In the genomic region with DNA sequence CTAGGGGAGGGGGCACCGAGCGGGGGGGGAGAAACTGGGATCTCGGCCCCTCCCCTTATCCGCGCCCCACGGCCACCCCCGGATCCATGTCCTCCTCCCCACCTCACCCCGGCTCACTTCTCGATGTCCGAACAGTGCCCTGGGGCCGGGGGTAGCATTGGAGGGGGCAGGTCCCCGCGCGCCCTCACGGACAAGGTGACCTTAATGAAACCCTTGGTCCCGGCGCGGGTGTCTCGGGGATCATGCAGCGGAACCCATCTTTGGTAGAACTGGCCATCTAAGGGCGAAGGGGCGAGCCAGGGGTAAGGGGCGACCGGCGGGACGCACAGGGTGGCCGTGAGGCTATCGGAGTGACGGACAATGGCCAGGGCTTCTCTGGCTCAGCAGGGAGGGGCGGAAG, we compare ENCODE assay signal across 8 cellular contexts. TPM values are rescaled to one million over a fixed set of nuclear protein-coding genes. Genes with fewer than 3 reads are reported as not detected.
A peak's percentile ranks its signal among the peaks of the same experiment; 100 is the strongest.
DNase-seq lines count a peak whose midpoint lies in the region; ATAC-seq and TF ChIP-seq lines count a peak whose summit lies in the region.

No MANE protein-coding gene starts in this region.

- H3K36me3 ChIP-seq in colonic mucosa (no peaks in the 10 kb centered on the region), mesenchymal stem cell (ENCODE audit: control insufficient read depth in 1 of 2, insufficient read depth in 2 of 2, low read depth in 1 of 2, low read length in 2 of 2) (no peaks in the 10 kb centered on the region), transverse colon (no peaks in the 10 kb centered on the region)

- H3K9ac ChIP-seq in colonic mucosa (ENCODE audit: low read depth in 2 of 2, low read length in 2 of 2) (peak overlapping the region; percentile 55 to 72), mesenchymal stem cell (ENCODE audit: low read length) (no peak overlapping the region)

- no peak overlapping the region for H2BK12ac ChIP-seq in mesenchymal stem cell (ENCODE audit: low read length in 2 of 2)

- H2AFZ ChIP-seq in mesenchymal stem cell (ENCODE audit: low read depth, low read length), result no peak overlapping the region

- H3K4ac ChIP-seq in mesenchymal stem cell (ENCODE audit: low read depth in 1 of 2, low read length in 2 of 2), result no peak overlapping the region

- no peak for TF ChIP-seq CTCF in colonic mucosa (IDR thresholded peaks at IDR 0.05)
- no peak for TF ChIP-seq CTCF in transverse colon (IDR thresholded peaks at IDR 0.05)

- H3K27me3 Mint-ChIP-seq in activated naive CD8-positive, alpha-beta T cell, result peaks cover 5% of the 10 kb centered on the region
- H3K27me3 Mint-ChIP-seq in activated naive CD8-positive, alpha-beta T cell treated with anti-CD3 and anti-CD28 coated beads for 36 hours, result peaks cover 26% of the 10 kb centered on the region

- H3K18ac ChIP-seq in mesenchymal stem cell (ENCODE audit: low read depth in 1 of 2, low read length in 2 of 2), result peak overlapping the region in 1 of 2 experiments; percentile 61

- H3K36me3 Mint-ChIP-seq in activated naive CD8-positive, alpha-beta T cell, result no peaks in the 10 kb centered on the region
- no peaks in the 10 kb centered on the region for H3K36me3 Mint-ChIP-seq in activated naive CD8-positive, alpha-beta T cell treated with anti-CD3 and anti-CD28 coated beads for 36 hours

- no peak overlapping the region for H2BK120ac ChIP-seq in mesenchymal stem cell (ENCODE audit: low read depth, low read length)

- H2BK5ac ChIP-seq in mesenchymal stem cell (ENCODE audit: low read depth, low read length, poor library complexity, severe bottlenecking), result no peak overlapping the region

- H3K4me1 ChIP-seq in colonic mucosa (no peaks in the 10 kb centered on the region), mesenchymal stem cell (ENCODE audit: control insufficient read depth, insufficient read depth, low read depth, low read length) (peaks cover 25% of the 10 kb centered on the region), transverse colon (peaks cover 7 to 18% (median 15%) of the 10 kb centered on the region in 4 donors)

- no peak overlapping the region for H4K91ac ChIP-seq in mesenchymal stem cell (ENCODE audit: low read length)

- peak overlapping the region; percentile 95 for H3K4me2 ChIP-seq in mesenchymal stem cell (ENCODE audit: low read length, poor library complexity, severe bottlenecking)

- H3K79me1 ChIP-seq in mesenchymal stem cell (replicated peaks; ENCODE audit: low read length, poor library complexity, severe bottlenecking), result no peaks in the 10 kb centered on the region

- peak overlapping the region; percentile 29 for H3K4me3 ChIP-seq in colonic mucosa
- H3K4me3 ChIP-seq in mesenchymal stem cell (ENCODE audit: insufficient read depth in 1 of 2, low read depth in 1 of 2, low read length in 2 of 2), result peak overlapping the region; percentile 49 to 66
- peak overlapping the region; percentile 11 to 55 (median 32) for H3K4me3 ChIP-seq in transverse colon

- H3K27ac Mint-ChIP-seq in activated naive CD8-positive, alpha-beta T cell, result no peak overlapping the region
- H3K27ac Mint-ChIP-seq in activated naive CD8-positive, alpha-beta T cell treated with anti-CD3 and anti-CD28 coated beads for 36 hours, result no peak overlapping the region

- H3K9me3 Mint-ChIP-seq in activated naive CD8-positive, alpha-beta T cell (ENCODE audit: low read depth), result no peaks in the 10 kb centered on the region
- no peaks in the 10 kb centered on the region for H3K9me3 Mint-ChIP-seq in activated naive CD8-positive, alpha-beta T cell treated with anti-CD3 and anti-CD28 coated beads for 36 hours

- 61% methylated on average over 30 of the region's 30 CpGs for WGBS in mesenchymal stem cell
- WGBS in transverse colon (ENCODE audit: low coverage in 1 of 2), 2 donors, result 55% methylated on average over 30 of the region's 30 CpGs; no CpG with 5 or more reads in 1 of the 2 donors

- H3K23ac ChIP-seq in mesenchymal stem cell (ENCODE audit: low read length in 2 of 2), result peak overlapping the region in 1 of 2 experiments; percentile 52

- ATAC-seq in HG03135 (IDR thresholded peaks at IDR 0.05; ENCODE audit: unreplicated experiment) (no peak), GM21723 (IDR thresholded peaks at IDR 0.05; ENCODE audit: unreplicated experiment) (no peak), left lobe of liver (no peak)

- H3K9me3 ChIP-seq in colonic mucosa, result no peaks in the 10 kb centered on the region
- no peaks in the 10 kb centered on the region for H3K9me3 ChIP-seq in mesenchymal stem cell (ENCODE audit: control insufficient read depth, low read length)
- H3K9me3 ChIP-seq in transverse colon, result no peaks in the 10 kb centered on the region

- H3K27me3 ChIP-seq in colonic mucosa (no peaks in the 10 kb centered on the region), mesenchymal stem cell (ENCODE audit: control insufficient read depth in 1 of 2, insufficient read depth in 1 of 2, low read length in 2 of 2) (peaks cover 49 to 53% of the 10 kb centered on the region in 2 experiments), transverse colon (peaks cover 19% of the 10 kb centered on the region)

- H3K14ac ChIP-seq in mesenchymal stem cell (ENCODE audit: low read length in 2 of 2), result peak overlapping the region in 1 of 2 experiments; percentile 42

- TF ChIP-seq POLR2A in transverse colon (IDR thresholded peaks at IDR 0.05), result no peak

- H4K8ac ChIP-seq in mesenchymal stem cell (ENCODE audit: low read length), result no peak overlapping the region

- peaks cover 2% of the 10 kb centered on the region for H3K4me1 Mint-ChIP-seq in activated naive CD8-positive, alpha-beta T cell (ENCODE audit: low read depth)
- H3K4me1 Mint-ChIP-seq in activated naive CD8-positive, alpha-beta T cell treated with anti-CD3 and anti-CD28 coated beads for 36 hours, result peaks cover 6% of the 10 kb centered on the region

- in situ Hi-C loops in transverse colon (cut with MboI; ENCODE audit: low pct_ligation_motif_present in 1 of 4, low pct_unique_long_range_greater_than_20kb in 1 of 4, low sequenced_read_pairs in 3 of 4), result no loop called here

- H3K27ac ChIP-seq in colonic mucosa, result no peak overlapping the region
- H3K27ac ChIP-seq in mesenchymal stem cell (ENCODE audit: low read length, poor library complexity, severe bottlenecking), result no peak overlapping the region
- peak overlapping the region in 3 of 4 donors; percentile 24 to 33 (median 30) for H3K27ac ChIP-seq in transverse colon

- no peak for DNase-seq in activated naive CD8-positive, alpha-beta T cell treated with anti-CD3 and anti-CD28 coated beads for 36 hours
- DNase-seq in colonic mucosa (no peak), mesenchymal stem cell (no peak), transverse colon (no peak), left lobe of liver (ENCODE audit: low spot score) (no peak)

- no peak for TF ChIP-seq EP300 in transverse colon (IDR thresholded peaks at IDR 0.05; ENCODE audit: low read depth)

- H2BK15ac ChIP-seq in mesenchymal stem cell (ENCODE audit: low read depth, poor library complexity, severe bottlenecking), result no peak overlapping the region

- H3K4me3 Mint-ChIP-seq in activated naive CD8-positive, alpha-beta T cell, result peak overlapping the region; percentile 38
- no peak overlapping the region for H3K4me3 Mint-ChIP-seq in activated naive CD8-positive, alpha-beta T cell treated with anti-CD3 and anti-CD28 coated beads for 36 hours

- no peak overlapping the region for H2AK5ac ChIP-seq in mesenchymal stem cell (ENCODE audit: low read length, severe bottlenecking)

- intact Hi-C loops in colonic mucosa (cut with DNase I), result no loop called here
- intact Hi-C loops in transverse colon (cut with DNase I; ENCODE audit: low total_unique reads), result loop anchor here (10.0 kb wide), 1 partner anchor 93 kb away; a partner anchor contains a TSS

RNA-seq across cellular contexts. Expression of a gene that starts 13.6 kb away (rescaled TPM):
- total RNA-seq in activated naive CD8-positive, alpha-beta T cell treated with anti-CD3 and anti-CD28 coated beads for 36 hours, result 1 to 10 TPM; 7.8 to 8.0 TPM
- total RNA-seq in colonic mucosa (1 to 10 TPM; 5.7 to 8.6 TPM), transverse colon (10 to 100 TPM in 1 of 4 donors, 1 to 10 TPM in 1, not detected in 2; 3.3 to 17.5 TPM), left lobe of liver (4.7 TPM)
- 4.6 TPM for polyA plus RNA-seq in mesenchymal stem cell (2013, experiment 1 of 2)
- 4.9 TPM for polyA plus RNA-seq in mesenchymal stem cell (2013, experiment 2 of 2)

Comparison
In these comparisons a context has a peak if more than half of its experiments do, and no peak if none do; other contexts are left out.
1. H3K27ac ChIP-seq: peak in transverse colon (3 of 4); none in colonic mucosa (single experiment) and mesenchymal stem cell (single experiment).
2. Peak in every context shown above with its lines, with median percentiles within 50 percentile points of each other: H3K4me3 ChIP-seq.